In the genomic region with DNA sequence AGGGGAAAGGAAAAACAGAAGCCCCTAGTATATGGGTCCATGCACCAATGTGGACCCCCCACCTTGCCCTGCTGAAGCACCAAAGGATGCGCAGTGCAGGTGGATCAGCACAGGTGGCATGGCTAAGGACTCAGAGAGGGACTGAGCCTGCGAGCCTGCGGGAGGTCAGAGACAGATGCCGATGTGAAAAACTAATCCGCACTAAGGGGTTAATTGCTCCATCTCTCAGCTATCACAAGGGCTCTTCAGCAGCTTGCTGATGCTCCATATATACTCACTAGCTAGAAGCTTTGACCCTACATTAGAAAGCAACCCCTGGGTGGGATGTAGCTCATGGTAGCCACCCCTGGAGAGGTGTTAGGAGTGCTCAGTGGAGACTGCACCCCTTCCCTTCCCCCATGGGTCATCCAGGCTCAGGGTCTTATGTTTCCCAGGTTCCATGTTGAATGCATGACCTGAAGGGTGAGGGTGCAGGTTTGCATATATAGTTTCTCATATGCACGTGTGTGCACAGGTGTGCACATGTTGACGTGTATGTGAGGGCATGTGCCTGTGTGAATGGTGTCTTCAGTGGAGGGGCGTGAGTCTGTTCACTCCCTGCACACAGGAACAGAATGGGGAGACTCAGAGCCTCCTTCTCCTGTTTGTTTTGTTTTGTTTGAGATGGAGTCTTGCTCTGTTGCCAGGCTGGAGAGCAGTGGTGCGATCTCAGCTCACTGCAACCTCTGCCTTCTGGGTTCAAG, we compare ENCODE assay signal across 1 cellular context.
TF ChIP-seq lines count a peak whose summit lies in the region.

No MANE protein-coding gene starts in this region.

TF ChIP-seq in IMR-90, 13 proteins besides CTCF, POLR2A, EP300 and RAD21:
- TF ChIP-seq BHLHE40 (IDR thresholded peaks at IDR 0.05; ENCODE audit: low read depth, low read length): no peak
- no peak for TF ChIP-seq SMC3 (IDR thresholded peaks at IDR 0.05; ENCODE audit: low read depth, low read length)
- no peak for TF ChIP-seq FOS (IDR thresholded peaks at IDR 0.05; ENCODE audit: low read depth, low read length)
- TF ChIP-seq, protein P1, sequence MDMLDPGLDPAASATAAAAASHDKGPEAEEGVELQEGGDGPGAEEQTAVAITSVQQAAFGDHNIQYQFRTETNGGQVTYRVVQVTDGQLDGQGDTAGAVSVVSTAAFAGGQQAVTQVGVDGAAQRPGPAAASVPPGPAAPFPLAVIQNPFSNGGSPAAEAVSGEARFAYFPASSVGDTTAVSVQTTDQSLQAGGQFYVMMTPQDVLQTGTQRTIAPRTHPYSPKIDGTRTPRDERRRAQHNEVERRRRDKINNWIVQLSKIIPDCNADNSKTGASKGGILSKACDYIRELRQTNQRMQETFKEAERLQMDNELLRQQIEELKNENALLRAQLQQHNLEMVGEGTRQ (IDR thresholded peaks at IDR 0.05; ENCODE audit: low read depth, low read length): no peak
- TF ChIP-seq RFX5 (IDR thresholded peaks at IDR 0.05; ENCODE audit: low read depth, low read length): no peak
